ENCODE assay signal across 10 cellular contexts in genomic region chr2:27855476-27855875, GRCh38. TPM values are rescaled to one million over a fixed set of nuclear protein-coding genes. Genes with fewer than 3 reads are reported as not detected.
A peak's percentile ranks its signal among the peaks of the same experiment; 100 is the strongest.
DNase-seq lines count a peak whose midpoint lies in the region; ATAC-seq and TF ChIP-seq lines count a peak whose summit lies in the region.
"Had no signal": no experiment of that assay in that cellular context is flagged by ENCODE, and none has a peak within 500 bp of the region (broad histone marks: within the 10 kb centered on the region; RNA-seq: fewer than 3 reads in every experiment).

No MANE protein-coding gene starts in this region.

- peak overlapping the region in 1 of 2 experiments; percentile 25; a peak in 2 of 4 replicates for H3K27ac ChIP-seq in SK-N-SH (ENCODE audit: low read depth in 2 of 2, low read length in 1 of 2)
- H3K27ac ChIP-seq in upper lobe of right lung: no peak overlapping the region

- CTCF ChIA-PET in SK-N-SH (lab: Yijun Ruan, JAX): interaction anchor here (0.7 kb wide), 1 partner anchor 132 kb away, joined by 3 read pairs; no protein-coding TSS in a partner anchor
- CTCF ChIA-PET in activated CD4-positive, alpha-beta memory T cell treated with anti-CD3 and anti-CD28 coated beads for 36 hours (lab: Charles Lee): interaction anchor here (2.8 kb wide), 1 partner anchor 172 kb away, joined by 10 read pairs; no protein-coding TSS in a partner anchor

- H3K36me3 Mint-ChIP-seq in natural killer cell treated with Interleukin-12 subunit alpha and Interleukin-12 subunit beta and Interleukin-15 and Interleukin-18, amount 100 ng/mL, for 72 hours: peaks cover 10% of the 10 kb centered on the region
- H3K36me3 Mint-ChIP-seq in natural killer cell: peaks cover 8% of the 10 kb centered on the region
- peaks cover 12% of the 10 kb centered on the region for H3K36me3 Mint-ChIP-seq in activated CD4-positive, alpha-beta memory T cell treated with anti-CD3 and anti-CD28 coated beads for 36 hours

- no peaks in the 10 kb centered on the region for H4K20me1 ChIP-seq in SK-N-SH (ENCODE audit: insufficient read depth)

- DNase-seq in natural killer cell treated with Interleukin-12 subunit alpha and Interleukin-12 subunit beta and Interleukin-15 and Interleukin-18, amount 100 ng/mL, for 72 hours (ENCODE audit: low spot score): no peak
- no peak for DNase-seq in natural killer cell
- no peak for DNase-seq in SK-N-SH
- DNase-seq in fibroblast of pulmonary artery (ENCODE audit: low read depth): peak; percentile 40
- no peak for DNase-seq in upper lobe of right lung
- no peak for DNase-seq in NCI-H1436 treated with DMSO at 0.1 percent for 48 hours (lab: John Stamatoyannopoulos, UW)
- no peak for DNase-seq in activated CD4-positive, alpha-beta memory T cell treated with anti-CD3 and anti-CD28 coated beads for 36 hours
- DNase-seq: NCI-H187 treated with DMSO at 0.1 percent for 48 hours had no signal

- no peak for TF ChIP-seq RAD21 in SK-N-SH (IDR thresholded peaks at IDR 0.05; ENCODE audit: low read length)

- H2AFZ ChIP-seq in SK-N-SH (ENCODE audit: low read depth): no peak overlapping the region

- H3K4me3 ChIP-seq in SK-N-SH (ENCODE audit: low read depth in 2 of 2, low read length in 1 of 2): no peak overlapping the region
- H3K4me3 ChIP-seq in fibroblast of pulmonary artery (replicated peaks; ENCODE audit: low read depth, low read length): no peak overlapping the region
- H3K4me3 ChIP-seq in upper lobe of right lung: no peak overlapping the region

- intact Hi-C loops in natural killer cell (cut with micrococcal nuclease): no loop called here
- intact Hi-C loops in upper lobe of right lung (cut with DNase I): no loop called here
- intact Hi-C loops in activated CD4-positive, alpha-beta memory T cell treated with anti-CD3 and anti-CD28 coated beads for 36 hours (cut with micrococcal nuclease): loop anchor here (1.0 to 5.0 kb wide), 2 partner anchors 416 to 592 kb away; no protein-coding TSS in a partner anchor

- H3K36me3 ChIP-seq in SK-N-SH (replicated peaks in 1 of 2; ENCODE audit: control insufficient read depth in 1 of 2, insufficient read depth in 2 of 2, low read length in 1 of 2) (no peaks in the 10 kb centered on the region), upper lobe of right lung (no peaks in the 10 kb centered on the region)

- no peak overlapping the region for H3K4me2 ChIP-seq in SK-N-SH

- no peaks in the 10 kb centered on the region for H3K79me2 ChIP-seq in SK-N-SH (ENCODE audit: insufficient read depth)

- H3F3A ChIP-seq in SK-N-SH (replicated peaks; ENCODE audit: insufficient read depth): peaks cover 11% of the 10 kb centered on the region

- H3K9me3 ChIP-seq in SK-N-SH (peaks cover 3% of the 10 kb centered on the region; the same call in 1 of the 2 replicates), upper lobe of right lung (no peaks in the 10 kb centered on the region)

- H3K4me1 ChIP-seq in SK-N-SH (ENCODE audit: control insufficient read depth in 1 of 2, insufficient read depth in 2 of 2, low read depth in 1 of 2, low read length in 1 of 2) (peaks cover 0 to 19% of the 10 kb centered on the region in 2 experiments; a peak in 1 of 4 replicates), upper lobe of right lung (no peaks in the 10 kb centered on the region)

- H3K9me2 ChIP-seq in SK-N-SH: no peaks in the 10 kb centered on the region

- H3K9me3 Mint-ChIP-seq in natural killer cell treated with Interleukin-12 subunit alpha and Interleukin-12 subunit beta and Interleukin-15 and Interleukin-18, amount 100 ng/mL, for 72 hours: peaks cover 5% of the 10 kb centered on the region
- H3K9me3 Mint-ChIP-seq in natural killer cell: no peaks in the 10 kb centered on the region
- H3K9me3 Mint-ChIP-seq in activated CD4-positive, alpha-beta memory T cell treated with anti-CD3 and anti-CD28 coated beads for 36 hours: peaks cover 8% of the 10 kb centered on the region
- H3K9me3 Mint-ChIP-seq: T-helper 1 cell treated with Interleukin-12 subunit alpha and Interleukin-12 subunit beta and Interleukin-4 antibody, amounts not matched to agents 30 μg/mL and 1 μg/mL, for 36 hours had no signal

- H3K27me3 Mint-ChIP-seq in natural killer cell treated with Interleukin-12 subunit alpha and Interleukin-12 subunit beta and Interleukin-15 and Interleukin-18, amount 100 ng/mL, for 72 hours: no peaks in the 10 kb centered on the region
- H3K27me3 Mint-ChIP-seq in natural killer cell (ENCODE audit: low read depth in 2 of 2): no peaks in the 10 kb centered on the region
- H3K27me3 Mint-ChIP-seq in activated CD4-positive, alpha-beta memory T cell treated with anti-CD3 and anti-CD28 coated beads for 36 hours: no peaks in the 10 kb centered on the region

- peaks cover 29 to 43% of the 10 kb centered on the region in 2 donors for H3K4me1 Mint-ChIP-seq in natural killer cell treated with Interleukin-12 subunit alpha and Interleukin-12 subunit beta and Interleukin-15 and Interleukin-18, amount 100 ng/mL, for 72 hours (ENCODE audit: low read depth in 2 of 2)
- peaks cover 5 to 7% of the 10 kb centered on the region in 2 donors for H3K4me1 Mint-ChIP-seq in natural killer cell
- H3K4me1 Mint-ChIP-seq in activated CD4-positive, alpha-beta memory T cell treated with anti-CD3 and anti-CD28 coated beads for 36 hours (ENCODE audit: low read depth): peaks cover 46% of the 10 kb centered on the region

- POLR2A ChIA-PET in SK-N-SH (lab: Yijun Ruan, JAX): no interaction called here
- POLR2A ChIA-PET in activated CD4-positive, alpha-beta memory T cell treated with anti-CD3 and anti-CD28 coated beads for 36 hours (lab: Charles Lee): interaction anchor here (0.6 kb wide), 1 partner anchor 536 kb away, joined by 4 read pairs; no protein-coding TSS in a partner anchor

- H3K4me3 Mint-ChIP-seq in natural killer cell treated with Interleukin-12 subunit alpha and Interleukin-12 subunit beta and Interleukin-15 and Interleukin-18, amount 100 ng/mL, for 72 hours: peak overlapping the region; percentile 4
- no peak overlapping the region for H3K4me3 Mint-ChIP-seq in natural killer cell
- H3K4me3 Mint-ChIP-seq in activated CD4-positive, alpha-beta memory T cell treated with anti-CD3 and anti-CD28 coated beads for 36 hours: no peak overlapping the region
- H3K4me3 Mint-ChIP-seq: T-helper 1 cell treated with Interleukin-12 subunit alpha and Interleukin-12 subunit beta and Interleukin-4 antibody, amounts not matched to agents 30 μg/mL and 1 μg/mL, for 36 hours had no signal

- H3K27ac Mint-ChIP-seq in natural killer cell treated with Interleukin-12 subunit alpha and Interleukin-12 subunit beta and Interleukin-15 and Interleukin-18, amount 100 ng/mL, for 72 hours: peak overlapping the region; percentile 89 to 93
- no peak overlapping the region for H3K27ac Mint-ChIP-seq in natural killer cell
- no peak overlapping the region for H3K27ac Mint-ChIP-seq in activated CD4-positive, alpha-beta memory T cell treated with anti-CD3 and anti-CD28 coated beads for 36 hours
- H3K27ac Mint-ChIP-seq: T-helper 1 cell treated with Interleukin-12 subunit alpha and Interleukin-12 subunit beta and Interleukin-4 antibody, amounts not matched to agents 30 μg/mL and 1 μg/mL, for 36 hours had no signal

- TF ChIP-seq CTCF in natural killer cell (IDR thresholded peaks at IDR 0.05) (no peak), SK-N-SH (IDR thresholded peaks at IDR 0.05) (no peak), fibroblast of pulmonary artery (IDR thresholded peaks at IDR 0.05; ENCODE audit: low read length, missing control alignments) (no peak), upper lobe of right lung (IDR thresholded peaks at IDR 0.05) (no peak)

- H3K27me3 ChIP-seq in SK-N-SH (ENCODE audit: insufficient read depth) (no peaks in the 10 kb centered on the region), upper lobe of right lung (no peaks in the 10 kb centered on the region)

- ATAC-seq in natural killer cell treated with Interleukin-12 subunit alpha and Interleukin-12 subunit beta and Interleukin-15 and Interleukin-18, amount 100 ng/mL, for 72 hours: peak in 1 of 2 donors; percentile 66
- ATAC-seq in natural killer cell (no peak), upper lobe of right lung (peak; percentile 51), HG03460 (IDR thresholded peaks at IDR 0.05; ENCODE audit: unreplicated experiment) (no peak)

- no peak for TF ChIP-seq EP300 in SK-N-SH (IDR thresholded peaks at IDR 0.05; ENCODE audit: borderline replicate concordance in 1 of 2, low read depth in 1 of 2, low read length in 1 of 2)

- no peak overlapping the region for H3K9ac ChIP-seq in SK-N-SH

TF ChIP-seq in SK-N-SH, 30 proteins besides CTCF, POLR2A, EP300 and RAD21:
- no peak for TF ChIP-seq ELF1 (IDR thresholded peaks at IDR 0.05)
- no peak for TF ChIP-seq SMC3 (IDR thresholded peaks at IDR 0.05; ENCODE audit: low read depth, low read length)
- TF ChIP-seq JUND (IDR thresholded peaks at IDR 0.05): peak; percentile 12; the same call in 1 of the 2 replicates
- TF ChIP-seq FOSL2 (IDR thresholded peaks at IDR 0.05; ENCODE audit: borderline replicate concordance, low read depth): peak; percentile 48; the same call in 1 of the 2 replicates
- no peak for TF ChIP-seq RFX5 (IDR thresholded peaks at IDR 0.05; ENCODE audit: low read length)
- TF ChIP-seq, protein P1, sequence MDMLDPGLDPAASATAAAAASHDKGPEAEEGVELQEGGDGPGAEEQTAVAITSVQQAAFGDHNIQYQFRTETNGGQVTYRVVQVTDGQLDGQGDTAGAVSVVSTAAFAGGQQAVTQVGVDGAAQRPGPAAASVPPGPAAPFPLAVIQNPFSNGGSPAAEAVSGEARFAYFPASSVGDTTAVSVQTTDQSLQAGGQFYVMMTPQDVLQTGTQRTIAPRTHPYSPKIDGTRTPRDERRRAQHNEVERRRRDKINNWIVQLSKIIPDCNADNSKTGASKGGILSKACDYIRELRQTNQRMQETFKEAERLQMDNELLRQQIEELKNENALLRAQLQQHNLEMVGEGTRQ (IDR thresholded peaks at IDR 0.05; ENCODE audit: borderline replicate concordance, low read depth, low read length): no peak

RNA-seq across cellular contexts. Expression of gene RBKS, which starts 34.7 kb away (rescaled TPM):
- 1 to 10 TPM; 3.1 to 4.5 TPM for total RNA-seq in natural killer cell treated with Interleukin-12 subunit alpha and Interleukin-12 subunit beta and Interleukin-15 and Interleukin-18, amount 100 ng/mL, for 72 hours
- total RNA-seq in natural killer cell: 10 to 100 TPM; 11.5 to 20.9 (median 12.8) TPM
- 7.2 and 7.4 TPM in 2 replicates for polyA plus RNA-seq in SK-N-SH (2012; rRNA removed)
- 5.9 TPM in 2 replicates for polyA plus RNA-seq in SK-N-SH (2012; cell fraction: cytosol; rRNA removed)
- 19.1 and 23.8 TPM in 2 replicates for polyA plus RNA-seq in SK-N-SH (2012; cell fraction: nucleus; rRNA removed)
- 1.9 TPM for total RNA-seq in upper lobe of right lung
- 1 to 10 TPM; 9.2 to 9.7 TPM for total RNA-seq in activated CD4-positive, alpha-beta memory T cell treated with anti-CD3 and anti-CD28 coated beads for 36 hours

RNA-seq across cellular contexts. Expression of gene BABAM2, which starts 35.1 kb away (rescaled TPM):
- 10 to 100 TPM; 53.8 to 66.6 TPM for total RNA-seq in natural killer cell treated with Interleukin-12 subunit alpha and Interleukin-12 subunit beta and Interleukin-15 and Interleukin-18, amount 100 ng/mL, for 72 hours
- total RNA-seq in natural killer cell (10 to 100 TPM; 54.6 to 66.1 (median 59.5) TPM), upper lobe of right lung (36.2 TPM)
- polyA plus RNA-seq in SK-N-SH (2012; rRNA removed): 28.5 and 34.0 TPM in 2 replicates
- 28.4 and 31.3 TPM in 2 replicates for polyA plus RNA-seq in SK-N-SH (2012; cell fraction: cytosol; rRNA removed)
- polyA plus RNA-seq in SK-N-SH (2012; cell fraction: nucleus; rRNA removed): 19.9 and 24.1 TPM in 2 replicates
- total RNA-seq in activated CD4-positive, alpha-beta memory T cell treated with anti-CD3 and anti-CD28 coated beads for 36 hours: 10 to 100 TPM; 72.3 to 76.6 TPM

Comparison
In these comparisons a context has a peak if more than half of its experiments do, and no peak if none do; other contexts are left out.
1. H3K27ac Mint-ChIP-seq: peak in natural killer cell treated with Interleukin-12 subunit alpha and Interleukin-12 subunit beta and Interleukin-15 and Interleukin-18, amount 100 ng/mL, for 72 hours (2 of 2); none in natural killer cell (0 of 2) and activated CD4-positive, alpha-beta memory T cell treated with anti-CD3 and anti-CD28 coated beads for 36 hours (single experiment).